ENCODE assay signal across 7 cellular contexts in the genomic region with DNA sequence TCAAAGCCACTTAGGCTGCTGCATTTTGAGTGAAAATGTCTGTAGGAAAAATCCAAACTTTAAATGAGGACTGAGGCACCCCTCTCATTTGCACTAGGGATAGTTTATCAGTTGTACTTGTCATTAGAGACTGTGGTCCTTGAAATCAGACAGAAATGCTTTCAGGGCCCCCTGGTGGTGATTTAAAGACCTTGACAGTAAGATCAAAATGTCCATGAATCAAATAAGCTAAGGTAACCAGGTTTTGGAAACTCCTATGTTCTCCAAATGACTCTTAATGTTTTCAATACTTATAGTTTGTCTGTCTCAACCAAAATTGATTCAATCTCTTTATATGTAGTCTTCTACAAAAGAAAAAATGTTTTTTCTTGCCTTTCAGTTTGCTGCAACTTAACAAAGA. TPM values are rescaled to one million over a fixed set of nuclear protein-coding genes. Genes with fewer than 3 reads are reported as not detected.
DNase-seq lines count a peak whose midpoint lies in the region; ATAC-seq and TF ChIP-seq lines count a peak whose summit lies in the region.

No MANE protein-coding gene starts in this region.

- H4K5ac ChIP-seq in mesendoderm (ENCODE audit: low read length): no peak overlapping the region

- H3K79me1 ChIP-seq in mesendoderm (ENCODE audit: low read length): no peaks in the 10 kb centered on the region

- H3K4me3 ChIP-seq in cardiac fibroblast (replicated peaks in 1 of 2; ENCODE audit: low read depth in 2 of 2, low read length in 2 of 2) (no peak overlapping the region), mesendoderm (ENCODE audit: low read length) (no peak overlapping the region)

- no peak overlapping the region for H2AK5ac ChIP-seq in mesendoderm (ENCODE audit: low read length)

- H3K4me1 ChIP-seq in mesendoderm (ENCODE audit: control insufficient read depth, low read depth, low read length): no peaks in the 10 kb centered on the region

- H3K4me2 ChIP-seq in mesendoderm (ENCODE audit: low read length): no peak overlapping the region

- H3K4ac ChIP-seq in mesendoderm (ENCODE audit: low read depth, low read length): no peak overlapping the region

- H4K8ac ChIP-seq in mesendoderm (ENCODE audit: low read depth, low read length): no peak overlapping the region

- H3K23ac ChIP-seq in mesendoderm (ENCODE audit: low read length): no peak overlapping the region

- H3K27ac ChIP-seq in mesendoderm (ENCODE audit: low read depth, low read length): no peak overlapping the region

- H3K56ac ChIP-seq in mesendoderm (ENCODE audit: low read length): no peak overlapping the region

- no peaks in the 10 kb centered on the region for H3K79me2 ChIP-seq in mesendoderm (ENCODE audit: control insufficient read depth, insufficient read depth, low read length)

- H3K27me3 ChIP-seq in mesendoderm (ENCODE audit: insufficient read depth, low read length, poor library complexity): no peaks in the 10 kb centered on the region

- peak; percentile 82 for ATAC-seq in GM19328 (IDR thresholded peaks at IDR 0.05; ENCODE audit: unreplicated experiment)

- peak; percentile 70 for TF ChIP-seq CTCF in cardiac fibroblast (IDR thresholded peaks at IDR 0.05; ENCODE audit: low read depth, low read length)

- H3K36me3 ChIP-seq in mesendoderm (ENCODE audit: control insufficient read depth, insufficient read depth, low read length): no peaks in the 10 kb centered on the region

- H3K18ac ChIP-seq in mesendoderm (ENCODE audit: low read length): no peak overlapping the region

- no peak overlapping the region for H2BK15ac ChIP-seq in mesendoderm (replicated peaks; ENCODE audit: low read depth)

- DNase-seq in DMS53 treated with DMSO at 0.1 percent for 48 hours (lab: John Stamatoyannopoulos, UW; ENCODE audit: unreplicated experiment) (peak; percentile 78), KG1 (lab: John Stamatoyannopoulos, UW) (peak; percentile 13), RKO (ENCODE audit: low spot score) (peak; percentile 72), cardiac fibroblast (ENCODE audit: low read depth in 2 of 2) (peak; percentile 62 to 68), mesendoderm (peak; percentile 73), HK-2 (ENCODE audit: unreplicated experiment) (no peak)

- no peak overlapping the region for H3K9ac ChIP-seq in mesendoderm (ENCODE audit: low read length)

- H2BK5ac ChIP-seq in mesendoderm (ENCODE audit: low read length): no peak overlapping the region

- H2BK120ac ChIP-seq in mesendoderm (ENCODE audit: low read depth, low read length): no peak overlapping the region

RNA-seq across cellular contexts. Expression of a gene that starts 28.8 kb away (rescaled TPM):
- polyA plus RNA-seq in mesendoderm (2013, experiment 1 of 2): 151 TPM
- 155 TPM for polyA plus RNA-seq in mesendoderm (2013, experiment 2 of 2)
